Comparison of ENCODE assay signal across 25 cellular contexts in the genomic region with DNA sequence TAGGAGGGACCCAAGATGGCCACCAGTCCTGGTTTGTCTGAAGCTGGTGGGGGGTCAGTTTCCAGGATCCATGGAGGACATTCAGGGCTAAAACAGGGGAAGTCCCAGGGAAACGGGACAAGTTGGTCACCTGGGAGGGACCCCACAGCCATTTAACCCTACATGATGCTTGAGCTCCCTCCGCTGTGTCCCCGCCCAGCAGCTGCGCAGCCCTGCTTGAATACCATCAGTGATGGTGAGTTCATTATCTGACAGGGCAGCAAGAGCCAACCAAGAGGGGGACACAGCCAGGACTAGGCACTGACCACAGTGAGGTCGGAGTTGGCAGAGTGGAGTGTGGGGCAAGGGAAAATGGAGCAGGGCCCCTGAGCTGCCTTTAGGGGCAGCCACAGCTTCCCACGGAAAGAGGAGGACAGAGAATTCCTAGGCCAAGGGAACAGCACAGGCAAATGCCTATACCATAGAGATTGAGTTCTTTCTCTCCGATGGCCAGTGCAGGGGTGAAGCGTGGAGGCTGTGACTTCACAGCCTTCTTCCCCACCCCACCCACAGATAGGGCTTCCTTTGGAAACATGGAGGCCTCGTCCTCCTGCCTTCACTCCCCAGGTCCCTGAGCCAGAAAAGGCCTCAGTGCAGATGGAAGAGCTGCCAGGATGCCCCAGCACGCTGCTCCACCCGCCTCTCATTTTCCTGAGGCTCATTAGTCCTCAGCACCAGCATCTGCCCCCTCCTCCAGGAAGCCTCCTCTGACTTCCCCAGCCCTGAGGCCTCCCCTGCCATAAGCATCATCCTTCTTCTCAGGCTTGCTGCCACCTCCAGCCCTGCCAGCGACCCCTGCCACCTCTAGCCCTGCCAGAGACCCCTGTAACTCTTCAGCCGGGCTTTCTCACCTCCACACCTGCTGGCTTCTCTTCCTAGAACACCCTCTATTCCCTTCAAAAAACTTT. TPM values are rescaled to one million over a fixed set of nuclear protein-coding genes. Genes with fewer than 3 reads are reported as not detected.
DNase-seq lines count a peak whose midpoint lies in the region; ATAC-seq and TF ChIP-seq lines count a peak whose summit lies in the region.
"Had no signal": no experiment of that assay in that cellular context is flagged by ENCODE, and none has a peak within 500 bp of the region (broad histone marks: within the 10 kb centered on the region; RNA-seq: fewer than 3 reads in every experiment).

No MANE protein-coding gene starts in this region.

- no peak overlapping the region for H3K14ac ChIP-seq in neuronal stem cell (ENCODE audit: low read length)

- H4K91ac ChIP-seq in neuronal stem cell (ENCODE audit: low read depth, low read length, poor library complexity) = no peak overlapping the region

- H3K79me1 ChIP-seq in neuronal stem cell (ENCODE audit: low read depth, low read length) = no peaks in the 10 kb centered on the region

- no peak overlapping the region for H3K4me2 ChIP-seq in neuronal stem cell (ENCODE audit: insufficient read depth, low read length, poor library complexity, severe bottlenecking)
- H3K4me2 ChIP-seq: hepatocyte had no signal

- no peak overlapping the region for H2BK120ac ChIP-seq in neuronal stem cell (ENCODE audit: low read depth, low read length)

- H3K27ac Mint-ChIP-seq in activated naive CD4-positive, alpha-beta T cell treated with anti-CD3 and anti-CD28 coated beads, Interleukin-2, amount 10 ng/mL, durations not matched to agents 7 days and 5 days = no peak overlapping the region
- H3K27ac Mint-ChIP-seq: activated CD4-positive, alpha-beta memory T cell treated with anti-CD3 and anti-CD28 coated beads, Interleukin-2, amount 10 ng/mL, durations not matched to agents 7 days and 5 days; activated naive CD4-positive, alpha-beta T cell treated with anti-CD3 and anti-CD28 coated beads, Interleukin-2, amount 50 U/mL, for 24 hours; activated T-cell treated with anti-CD3 and anti-CD28 coated beads, Interleukin-2, amount 50 U/mL, for 24 hours had no signal

- 80 to 91% methylated on average over 4 to 10 of the region's 13 CpGs for WGBS in gastroesophageal sphincter (ENCODE audit: low coverage in 1 of 2), 2 donors
- no CpG with 5 or more reads among the region's 13 CpGs for WGBS in neuronal stem cell (ENCODE audit: extremely low coverage in 2 of 2, insufficient read length in 2 of 2, insufficient replicate concordance in 1 of 2), 2 donors
- 81 to 83% methylated on average over 13 of the region's 13 CpGs for WGBS in upper lobe of left lung, 2 donors

- no peak overlapping the region for H3K4ac ChIP-seq in neuronal stem cell (ENCODE audit: low read length)

- peak overlapping the region in 3 of 4 donors; percentile 8 to 48 (median 33) for H3K27ac ChIP-seq in gastroesophageal sphincter
- H3K27ac ChIP-seq in neuronal stem cell (replicated peaks; ENCODE audit: low read length) = no peak overlapping the region
- peak overlapping the region; percentile 46 to 85 (median 78) for H3K27ac ChIP-seq in upper lobe of left lung
- H3K27ac ChIP-seq: hepatocyte, SJSA1, VCaP had no signal

- H3K4me1 Mint-ChIP-seq in activated naive CD4-positive, alpha-beta T cell treated with anti-CD3 and anti-CD28 coated beads, Interleukin-2, amount 10 ng/mL, durations not matched to agents 7 days and 5 days = peaks cover 2% of the 10 kb centered on the region

- no peak for TF ChIP-seq EP300 in gastroesophageal sphincter (IDR thresholded peaks at IDR 0.05)
- no peak for TF ChIP-seq EP300 in upper lobe of left lung (IDR thresholded peaks at IDR 0.05)

- ATAC-seq in gastroesophageal sphincter (no peak), upper lobe of left lung (ENCODE audit: low FRiP score in 2 of 2) (no peak), HG03175 (IDR thresholded peaks at IDR 0.05; ENCODE audit: unreplicated experiment) (no peak)

- TF ChIP-seq CTCF in gastroesophageal sphincter (IDR thresholded peaks at IDR 0.05) (no peak), upper lobe of left lung (IDR thresholded peaks at IDR 0.05) (no peak)

- H3K27me3 Mint-ChIP-seq in activated naive CD4-positive, alpha-beta T cell treated with anti-CD3 and anti-CD28 coated beads, Interleukin-2, amount 10 ng/mL, durations not matched to agents 7 days and 5 days = peaks cover 87% of the 10 kb centered on the region

- peak overlapping the region; percentile 16 for H2AK5ac ChIP-seq in neuronal stem cell (ENCODE audit: low read depth, low read length)

- CTCF ChIA-PET in activated naive CD4-positive, alpha-beta T cell treated with anti-CD3 and anti-CD28 coated beads, Interleukin-2, amount 10 ng/mL, durations not matched to agents 7 days and 5 days (lab: Charles Lee) = interaction anchor here (1.2 kb wide), 1 partner anchor 150 kb away, joined by 3 read pairs; no protein-coding TSS in a partner anchor

- H3K4me3 ChIP-seq in gastroesophageal sphincter (no peak overlapping the region), neuronal stem cell (ENCODE audit: low read length in 2 of 2) (no peak overlapping the region), upper lobe of left lung (no peak overlapping the region)
- H3K4me3 ChIP-seq: hepatocyte, SJSA1 had no signal

- peak; percentile 5 for DNase-seq in activated naive CD4-positive, alpha-beta T cell treated with anti-CD3 and anti-CD28 coated beads, Interleukin-2, amount 10 ng/mL, durations not matched to agents 7 days and 5 days
- no peak for DNase-seq in activated naive CD4-positive, alpha-beta T cell (lab: John Stamatoyannopoulos, UW)
- DNase-seq in neuronal stem cell (ENCODE audit: low spot score) (no peak), upper lobe of left lung (no peak), NCI-H1092 (lab: John Stamatoyannopoulos, UW) (no peak), kidney glomerular epithelial cell (lab: John Stamatoyannopoulos, UW) (no peak)
- DNase-seq: 8988T; activated CD4-positive, alpha-beta memory T cell treated with anti-CD3 and anti-CD28 coated beads, Interleukin-2, amount 10 ng/mL, durations not matched to agents 7 days and 5 days; activated T-cell treated with anti-CD3 and anti-CD28 coated beads, Interleukin-2, amount 50 U/mL, for 24 hours; C1 segment of cervical spinal cord; cortex of kidney; DMS 273 treated with DMSO at 0.1 percent for 48 hours; GOT3; NCI-H1694; stimulated activated CD4-positive, alpha-beta T cell treated with anti-CD3 and anti-CD28 coated beads, Interleukin-2, amount 100 ng/mL, for 24 hours; stimulated activated naive CD4-positive, alpha-beta T cell treated with Interleukin-2 at 50 U/mL for 16 hours; T-helper 2 cell had no signal

- no peaks in the 10 kb centered on the region for H3K36me3 Mint-ChIP-seq in activated naive CD4-positive, alpha-beta T cell treated with anti-CD3 and anti-CD28 coated beads, Interleukin-2, amount 10 ng/mL, durations not matched to agents 7 days and 5 days
- H3K36me3 Mint-ChIP-seq: activated naive CD4-positive, alpha-beta T cell treated with anti-CD3 and anti-CD28 coated beads, Interleukin-2, amount 50 U/mL, for 24 hours; brain had no signal

- H2BK12ac ChIP-seq in neuronal stem cell (ENCODE audit: low read length) = no peak overlapping the region

- no peaks in the 10 kb centered on the region for H3K9me3 Mint-ChIP-seq in activated naive CD4-positive, alpha-beta T cell treated with anti-CD3 and anti-CD28 coated beads, Interleukin-2, amount 10 ng/mL, durations not matched to agents 7 days and 5 days
- H3K9me3 Mint-ChIP-seq: activated CD4-positive, alpha-beta memory T cell treated with anti-CD3 and anti-CD28 coated beads, Interleukin-2, amount 10 ng/mL, durations not matched to agents 7 days and 5 days; activated naive CD4-positive, alpha-beta T cell treated with anti-CD3 and anti-CD28 coated beads, Interleukin-2, amount 50 U/mL, for 24 hours; activated T-cell treated with anti-CD3 and anti-CD28 coated beads, Interleukin-2, amount 50 U/mL, for 24 hours; neural crest cell had no signal

- no peak overlapping the region for H2AFZ ChIP-seq in neuronal stem cell (ENCODE audit: low read length)
- H2AFZ ChIP-seq: hepatocyte had no signal

- H3K9ac ChIP-seq in neuronal stem cell (ENCODE audit: low read depth, low read length, poor library complexity) = no peak overlapping the region

- peak overlapping the region; percentile 1 for H3K18ac ChIP-seq in neuronal stem cell (ENCODE audit: low read length)

- no peak overlapping the region for H2BK5ac ChIP-seq in neuronal stem cell (ENCODE audit: low read length)

- TF ChIP-seq POLR2A in gastroesophageal sphincter (IDR thresholded peaks at IDR 0.05) (no peak), upper lobe of left lung (IDR thresholded peaks at IDR 0.05) (no peak)

- H3K4me3 Mint-ChIP-seq in activated naive CD4-positive, alpha-beta T cell treated with anti-CD3 and anti-CD28 coated beads, Interleukin-2, amount 10 ng/mL, durations not matched to agents 7 days and 5 days = no peak overlapping the region
- H3K4me3 Mint-ChIP-seq: activated CD4-positive, alpha-beta memory T cell treated with anti-CD3 and anti-CD28 coated beads, Interleukin-2, amount 10 ng/mL, durations not matched to agents 7 days and 5 days; activated naive CD4-positive, alpha-beta T cell treated with anti-CD3 and anti-CD28 coated beads, Interleukin-2, amount 50 U/mL, for 24 hours; activated T-cell treated with anti-CD3 and anti-CD28 coated beads, Interleukin-2, amount 50 U/mL, for 24 hours; brain; neural crest cell had no signal

- H3K27me3 ChIP-seq in gastroesophageal sphincter = no peaks in the 10 kb centered on the region
- H3K27me3 ChIP-seq in neuronal stem cell (ENCODE audit: control insufficient read depth in 3 of 3, insufficient read depth in 3 of 3, low read depth in 1 of 3, low read length in 3 of 3) = peaks cover 0 to 15% (median 0%) of the 10 kb centered on the region in 3 experiments
- no peaks in the 10 kb centered on the region for H3K27me3 ChIP-seq in upper lobe of left lung
- H3K27me3 ChIP-seq: hepatocyte, SJSA1 had no signal

- H3K9me3 ChIP-seq in gastroesophageal sphincter (no peaks in the 10 kb centered on the region), neuronal stem cell (replicated peaks in 1 of 2; ENCODE audit: control insufficient read depth in 2 of 2, insufficient read depth in 1 of 2, low read depth in 1 of 2, low read length in 2 of 2) (no peaks in the 10 kb centered on the region), upper lobe of left lung (no peaks in the 10 kb centered on the region)
- H3K9me3 ChIP-seq: SJSA1 had no signal

- no peak overlapping the region for H3K23ac ChIP-seq in neuronal stem cell (ENCODE audit: low read depth, low read length, poor library complexity)

- H2BK15ac ChIP-seq in neuronal stem cell (ENCODE audit: low read length) = peak overlapping the region; percentile 7

- no peak overlapping the region for H4K8ac ChIP-seq in neuronal stem cell (ENCODE audit: low read depth, low read length)

- H3K4me1 ChIP-seq in gastroesophageal sphincter (peaks cover 0 to 95% (median 33%) of the 10 kb centered on the region in 3 donors), neuronal stem cell (ENCODE audit: control insufficient read depth in 2 of 2, insufficient read depth in 1 of 2, low read depth in 1 of 2, low read length in 2 of 2) (peaks cover 8 to 11% of the 10 kb centered on the region in 2 donors), upper lobe of left lung (peaks cover 45 to 79% (median 66%) of the 10 kb centered on the region in 4 donors)

- H3K36me3 ChIP-seq in gastroesophageal sphincter (no peaks in the 10 kb centered on the region), neuronal stem cell (replicated peaks in 1 of 2; ENCODE audit: control insufficient read depth in 2 of 2, insufficient read depth in 2 of 2, low read length in 2 of 2) (no peaks in the 10 kb centered on the region), upper lobe of left lung (no peaks in the 10 kb centered on the region)
- H3K36me3 ChIP-seq: SJSA1 had no signal

RNA-seq across cellular contexts. Expression of gene CYP46A1, which starts 51.4 kb away (rescaled TPM):
- total RNA-seq in gastroesophageal sphincter (1 to 10 TPM in 1 of 4 donors, under 1 TPM in 2, not detected in 1; 0.78 to 1.4 (median 0.94) TPM), upper lobe of left lung (10 to 100 TPM in 1 of 6 donors, 1 to 10 TPM in 2, under 1 TPM in 3; 0.15 to 12.6 (median 1.2) TPM)
- polyA plus RNA-seq in neuronal stem cell (2013, experiment 1 of 2) = 1.5 TPM
- 1.6 TPM for polyA plus RNA-seq in neuronal stem cell (2013, experiment 2 of 2)

RNA-seq across cellular contexts. Expression of gene EML1, which starts 57.8 kb away (rescaled TPM):
- total RNA-seq in gastroesophageal sphincter = 100 to 1,000 TPM; 121 to 206 (median 136) TPM
- 17.5 TPM for polyA plus RNA-seq in neuronal stem cell (2013, experiment 1 of 2)
- 17.5 TPM for polyA plus RNA-seq in neuronal stem cell (2013, experiment 2 of 2)
- 10 to 100 TPM; 22.2 to 55.5 (median 36.4) TPM for total RNA-seq in upper lobe of left lung
- total RNA-seq: activated CD4-positive, alpha-beta memory T cell treated with anti-CD3 and anti-CD28 coated beads, Interleukin-2, amount 10 ng/mL, durations not matched to agents 7 days and 5 days had no signal
